Comparison of ENCODE assay signal across 22 cellular contexts in the genomic region with DNA sequence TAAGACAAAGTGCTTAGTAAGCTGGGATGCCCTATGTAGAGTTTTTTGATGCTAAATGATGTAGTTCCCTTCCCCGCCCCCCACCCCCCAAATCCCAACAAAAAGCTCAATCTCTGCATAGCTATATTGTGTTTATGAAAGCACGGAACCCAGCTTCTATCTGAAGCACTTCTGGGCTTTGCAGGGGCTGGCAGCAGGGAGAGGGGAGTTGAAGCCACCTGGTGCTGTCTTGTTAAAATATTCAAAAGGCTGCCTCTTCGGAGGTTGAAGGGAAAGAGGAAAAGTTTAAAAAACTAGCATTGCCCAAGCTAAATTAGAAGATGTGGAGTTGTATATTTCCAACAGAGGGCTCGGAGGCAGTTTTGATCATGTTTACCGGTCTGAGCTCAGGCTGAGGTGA. TPM values are rescaled to one million over a fixed set of nuclear protein-coding genes. Genes with fewer than 3 reads are reported as not detected.
"Had no signal": no experiment of that assay in that cellular context is flagged by ENCODE, and none has a peak within 500 bp of the region (broad histone marks: within the 10 kb centered on the region; RNA-seq: fewer than 3 reads in every experiment).

No MANE protein-coding gene starts in this region.

- H3K4me1 Mint-ChIP-seq: immature natural killer cell had no signal

- H3K79me2 ChIP-seq: hepatocyte had no signal

- H3K36me3 ChIP-seq: esophagus muscularis mucosa, gastroesophageal sphincter, heart left ventricle, lower lobe of right lung had no signal

- H3K4me3 ChIP-seq: coronary artery, dorsolateral prefrontal cortex, esophagus muscularis mucosa, gastroesophageal sphincter, heart left ventricle, hepatocyte, lower lobe of right lung, mucosa of descending colon had no signal

- H3K27ac Mint-ChIP-seq: immature natural killer cell had no signal

- H3K36me3 Mint-ChIP-seq: immature natural killer cell had no signal

- H3K27ac ChIP-seq: coronary artery, dorsolateral prefrontal cortex, esophagus muscularis mucosa, foreskin keratinocyte, gastroesophageal sphincter, heart left ventricle, hepatocyte, lower lobe of right lung had no signal

- H3K4me2 ChIP-seq: hepatocyte had no signal

- H3K4me3 Mint-ChIP-seq: immature natural killer cell had no signal

- DNase-seq: dermis blood vessel endothelial cell; dorsolateral prefrontal cortex; effector CD4-positive, alpha-beta T cell; effector memory CD4-positive, alpha-beta T cell; foreskin keratinocyte; heart left ventricle; hypothalamus; immature natural killer cell; islet precursor cell; kidney; kidney glomerular epithelial cell; left colon; left ventricle myocardium superior; lower lobe of right lung; mesenchymal stem cell; midbrain; mucosa of descending colon had no signal

- H2AFZ ChIP-seq: hepatocyte had no signal

- H3K27me3 ChIP-seq: esophagus muscularis mucosa, foreskin keratinocyte, gastroesophageal sphincter had no signal

RNA-seq across cellular contexts. Expression of a gene that starts 5.0 kb away (rescaled TPM):
- polyA plus RNA-seq: endothelial cell of umbilical vein, immature natural killer cell had no signal
